In genomic region chr10:92121686-92122492, GRCh38 we compare ENCODE assay signal across 1 cellular context.
A peak's percentile ranks its signal among the peaks of the same experiment; 100 is the strongest.
TF ChIP-seq lines count a peak whose summit lies in the region.

No MANE protein-coding gene starts in this region.

TF ChIP-seq in HepG2, 621 proteins besides CTCF, POLR2A, EP300 and RAD21 (continued from another document and continues in another):
- TF ChIP-seq, protein P1, sequence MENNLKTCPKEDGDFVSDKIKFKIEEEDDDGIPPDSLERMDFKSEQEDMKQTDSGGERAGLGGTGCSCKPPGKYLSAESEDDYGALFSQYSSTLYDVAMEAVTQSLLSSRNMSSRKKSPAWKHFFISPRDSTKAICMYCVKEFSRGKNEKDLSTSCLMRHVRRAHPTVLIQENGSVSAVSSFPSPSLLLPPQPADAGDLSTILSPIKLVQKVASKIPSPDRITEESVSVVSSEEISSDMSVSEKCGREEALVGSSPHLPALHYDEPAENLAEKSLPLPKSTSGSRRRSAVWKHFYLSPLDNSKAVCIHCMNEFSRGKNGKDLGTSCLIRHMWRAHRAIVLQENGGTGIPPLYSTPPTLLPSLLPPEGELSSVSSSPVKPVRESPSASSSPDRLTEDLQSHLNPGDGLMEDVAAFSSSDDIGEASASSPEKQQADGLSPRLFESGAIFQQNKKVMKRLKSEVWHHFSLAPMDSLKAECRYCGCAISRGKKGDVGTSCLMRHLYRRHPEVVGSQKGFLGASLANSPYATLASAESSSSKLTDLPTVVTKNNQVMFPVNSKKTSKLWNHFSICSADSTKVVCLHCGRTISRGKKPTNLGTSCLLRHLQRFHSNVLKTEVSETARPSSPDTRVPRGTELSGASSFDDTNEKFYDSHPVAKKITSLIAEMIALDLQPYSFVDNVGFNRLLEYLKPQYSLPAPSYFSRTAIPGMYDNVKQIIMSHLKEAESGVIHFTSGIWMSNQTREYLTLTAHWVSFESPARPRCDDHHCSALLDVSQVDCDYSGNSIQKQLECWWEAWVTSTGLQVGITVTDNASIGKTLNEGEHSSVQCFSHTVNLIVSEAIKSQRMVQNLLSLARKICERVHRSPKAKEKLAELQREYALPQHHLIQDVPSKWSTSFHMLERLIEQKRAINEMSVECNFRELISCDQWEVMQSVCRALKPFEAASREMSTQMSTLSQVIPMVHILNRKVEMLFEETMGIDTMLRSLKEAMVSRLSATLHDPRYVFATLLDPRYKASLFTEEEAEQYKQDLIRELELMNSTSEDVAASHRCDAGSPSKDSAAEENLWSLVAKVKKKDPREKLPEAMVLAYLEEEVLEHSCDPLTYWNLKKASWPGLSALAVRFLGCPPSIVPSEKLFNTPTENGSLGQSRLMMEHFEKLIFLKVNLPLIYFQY (CRISPR knock-in tag; IDR thresholded peaks at IDR 0.05; ENCODE audit: borderline replicate concordance), result no peak; the same call in 1 of the 2 replicates
- TF ChIP-seq TCF7L2 (IDR thresholded peaks at IDR 0.05; ENCODE audit: low read depth, low read length) (no peak), IKZF4 (CRISPR knock-in tag; IDR thresholded peaks at IDR 0.05; ENCODE audit: borderline replicate concordance, low read depth, not compliant biosample characterization) (no peak), ZFP37 (CRISPR knock-in tag; IDR thresholded peaks at IDR 0.05; ENCODE audit: borderline replicate concordance) (no peak), TOE1 (CRISPR knock-in tag; IDR thresholded peaks at IDR 0.05) (no peak), ZFP36 (IDR thresholded peaks at IDR 0.05; ENCODE audit: borderline replicate concordance, low read depth, low read length, partially characterized antibody) (no peak), DDIT3 (CRISPR knock-in tag; IDR thresholded peaks at IDR 0.05) (no peak), SMAD3 (CRISPR knock-in tag; IDR thresholded peaks at IDR 0.05) (peak; percentile 84; the same call in 1 of the 2 replicates), ZMAT3 (CRISPR knock-in tag; conservative IDR thresholded peaks at IDR 0.05) (no peak), GTF2F1 (IDR thresholded peaks at IDR 0.05; ENCODE audit: low read length) (no peak), ZFP90 (CRISPR knock-in tag; IDR thresholded peaks at IDR 0.05; ENCODE audit: borderline replicate concordance) (no peak), PAWR (CRISPR knock-in tag; IDR thresholded peaks at IDR 0.05; ENCODE audit: borderline replicate concordance) (no peak), HNRNPH1 (optimal IDR thresholded peaks at IDR 0.05; ENCODE audit: low read depth, low read length) (no peak), MBNL3 (CRISPR knock-in tag; conservative IDR thresholded peaks at IDR 0.05) (no peak), PLRG1 (conservative IDR thresholded peaks at IDR 0.05) (no peak), ZBTB49 (CRISPR knock-in tag; IDR thresholded peaks at IDR 0.05; ENCODE audit: borderline replicate concordance) (no peak), JDP2 (CRISPR knock-in tag; IDR thresholded peaks at IDR 0.05; ENCODE audit: borderline replicate concordance) (no peak; the same call in 1 of the 2 replicates), SPEN (CRISPR knock-in tag; IDR thresholded peaks at IDR 0.05; ENCODE audit: low read depth) (peak; percentile 72; the same call in 1 of the 2 replicates), ZNF121 (CRISPR knock-in tag; IDR thresholded peaks at IDR 0.05) (no peak), ZFP91 (CRISPR knock-in tag; IDR thresholded peaks at IDR 0.05; ENCODE audit: borderline replicate concordance) (no peak; the same call in 1 of the 2 replicates), MAFG (CRISPR knock-in tag; IDR thresholded peaks at IDR 0.05) (no peak), ZBTB33 (CRISPR knock-in tag; IDR thresholded peaks at IDR 0.05) (no peak), NCOA2 (CRISPR knock-in tag; IDR thresholded peaks at IDR 0.05) (peak; percentile 90), ZNF530 (CRISPR knock-in tag; IDR thresholded peaks at IDR 0.05; ENCODE audit: low read depth) (no peak), ZNF558 (CRISPR knock-in tag; IDR thresholded peaks at IDR 0.05; ENCODE audit: borderline replicate concordance) (0 out of 2 replicates have a peak, but pooled peaks have one; percentile 14), ZNF10 (CRISPR knock-in tag; IDR thresholded peaks at IDR 0.05; ENCODE audit: borderline replicate concordance, low read depth) (no peak), ZNF746 (CRISPR knock-in tag; IDR thresholded peaks at IDR 0.05) (no peak)
- TF ChIP-seq, protein P2, sequence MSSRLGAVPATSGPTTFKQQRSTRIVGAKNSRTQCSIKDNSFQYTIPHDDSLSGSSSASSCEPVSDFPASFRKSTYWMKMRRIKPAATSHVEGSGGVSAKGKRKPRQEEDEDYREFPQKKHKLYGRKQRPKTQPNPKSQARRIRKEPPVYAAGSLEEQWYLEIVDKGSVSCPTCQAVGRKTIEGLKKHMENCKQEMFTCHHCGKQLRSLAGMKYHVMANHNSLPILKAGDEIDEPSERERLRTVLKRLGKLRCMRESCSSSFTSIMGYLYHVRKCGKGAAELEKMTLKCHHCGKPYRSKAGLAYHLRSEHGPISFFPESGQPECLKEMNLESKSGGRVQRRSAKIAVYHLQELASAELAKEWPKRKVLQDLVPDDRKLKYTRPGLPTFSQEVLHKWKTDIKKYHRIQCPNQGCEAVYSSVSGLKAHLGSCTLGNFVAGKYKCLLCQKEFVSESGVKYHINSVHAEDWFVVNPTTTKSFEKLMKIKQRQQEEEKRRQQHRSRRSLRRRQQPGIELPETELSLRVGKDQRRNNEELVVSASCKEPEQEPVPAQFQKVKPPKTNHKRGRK (CRISPR knock-in tag; IDR thresholded peaks at IDR 0.05), result no peak
- TF ChIP-seq, protein P3, sequence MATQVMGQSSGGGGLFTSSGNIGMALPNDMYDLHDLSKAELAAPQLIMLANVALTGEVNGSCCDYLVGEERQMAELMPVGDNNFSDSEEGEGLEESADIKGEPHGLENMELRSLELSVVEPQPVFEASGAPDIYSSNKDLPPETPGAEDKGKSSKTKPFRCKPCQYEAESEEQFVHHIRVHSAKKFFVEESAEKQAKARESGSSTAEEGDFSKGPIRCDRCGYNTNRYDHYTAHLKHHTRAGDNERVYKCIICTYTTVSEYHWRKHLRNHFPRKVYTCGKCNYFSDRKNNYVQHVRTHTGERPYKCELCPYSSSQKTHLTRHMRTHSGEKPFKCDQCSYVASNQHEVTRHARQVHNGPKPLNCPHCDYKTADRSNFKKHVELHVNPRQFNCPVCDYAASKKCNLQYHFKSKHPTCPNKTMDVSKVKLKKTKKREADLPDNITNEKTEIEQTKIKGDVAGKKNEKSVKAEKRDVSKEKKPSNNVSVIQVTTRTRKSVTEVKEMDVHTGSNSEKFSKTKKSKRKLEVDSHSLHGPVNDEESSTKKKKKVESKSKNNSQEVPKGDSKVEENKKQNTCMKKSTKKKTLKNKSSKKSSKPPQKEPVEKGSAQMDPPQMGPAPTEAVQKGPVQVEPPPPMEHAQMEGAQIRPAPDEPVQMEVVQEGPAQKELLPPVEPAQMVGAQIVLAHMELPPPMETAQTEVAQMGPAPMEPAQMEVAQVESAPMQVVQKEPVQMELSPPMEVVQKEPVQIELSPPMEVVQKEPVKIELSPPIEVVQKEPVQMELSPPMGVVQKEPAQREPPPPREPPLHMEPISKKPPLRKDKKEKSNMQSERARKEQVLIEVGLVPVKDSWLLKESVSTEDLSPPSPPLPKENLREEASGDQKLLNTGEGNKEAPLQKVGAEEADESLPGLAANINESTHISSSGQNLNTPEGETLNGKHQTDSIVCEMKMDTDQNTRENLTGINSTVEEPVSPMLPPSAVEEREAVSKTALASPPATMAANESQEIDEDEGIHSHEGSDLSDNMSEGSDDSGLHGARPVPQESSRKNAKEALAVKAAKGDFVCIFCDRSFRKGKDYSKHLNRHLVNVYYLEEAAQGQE (IDR thresholded peaks at IDR 0.05; ENCODE audit: borderline replicate concordance in 1 of 2, low read depth in 1 of 2, low read length in 2 of 2), result peak in 1 of 2 experiments; percentile 79; a peak in 2 of 4 replicates
- TF ChIP-seq, protein P4, sequence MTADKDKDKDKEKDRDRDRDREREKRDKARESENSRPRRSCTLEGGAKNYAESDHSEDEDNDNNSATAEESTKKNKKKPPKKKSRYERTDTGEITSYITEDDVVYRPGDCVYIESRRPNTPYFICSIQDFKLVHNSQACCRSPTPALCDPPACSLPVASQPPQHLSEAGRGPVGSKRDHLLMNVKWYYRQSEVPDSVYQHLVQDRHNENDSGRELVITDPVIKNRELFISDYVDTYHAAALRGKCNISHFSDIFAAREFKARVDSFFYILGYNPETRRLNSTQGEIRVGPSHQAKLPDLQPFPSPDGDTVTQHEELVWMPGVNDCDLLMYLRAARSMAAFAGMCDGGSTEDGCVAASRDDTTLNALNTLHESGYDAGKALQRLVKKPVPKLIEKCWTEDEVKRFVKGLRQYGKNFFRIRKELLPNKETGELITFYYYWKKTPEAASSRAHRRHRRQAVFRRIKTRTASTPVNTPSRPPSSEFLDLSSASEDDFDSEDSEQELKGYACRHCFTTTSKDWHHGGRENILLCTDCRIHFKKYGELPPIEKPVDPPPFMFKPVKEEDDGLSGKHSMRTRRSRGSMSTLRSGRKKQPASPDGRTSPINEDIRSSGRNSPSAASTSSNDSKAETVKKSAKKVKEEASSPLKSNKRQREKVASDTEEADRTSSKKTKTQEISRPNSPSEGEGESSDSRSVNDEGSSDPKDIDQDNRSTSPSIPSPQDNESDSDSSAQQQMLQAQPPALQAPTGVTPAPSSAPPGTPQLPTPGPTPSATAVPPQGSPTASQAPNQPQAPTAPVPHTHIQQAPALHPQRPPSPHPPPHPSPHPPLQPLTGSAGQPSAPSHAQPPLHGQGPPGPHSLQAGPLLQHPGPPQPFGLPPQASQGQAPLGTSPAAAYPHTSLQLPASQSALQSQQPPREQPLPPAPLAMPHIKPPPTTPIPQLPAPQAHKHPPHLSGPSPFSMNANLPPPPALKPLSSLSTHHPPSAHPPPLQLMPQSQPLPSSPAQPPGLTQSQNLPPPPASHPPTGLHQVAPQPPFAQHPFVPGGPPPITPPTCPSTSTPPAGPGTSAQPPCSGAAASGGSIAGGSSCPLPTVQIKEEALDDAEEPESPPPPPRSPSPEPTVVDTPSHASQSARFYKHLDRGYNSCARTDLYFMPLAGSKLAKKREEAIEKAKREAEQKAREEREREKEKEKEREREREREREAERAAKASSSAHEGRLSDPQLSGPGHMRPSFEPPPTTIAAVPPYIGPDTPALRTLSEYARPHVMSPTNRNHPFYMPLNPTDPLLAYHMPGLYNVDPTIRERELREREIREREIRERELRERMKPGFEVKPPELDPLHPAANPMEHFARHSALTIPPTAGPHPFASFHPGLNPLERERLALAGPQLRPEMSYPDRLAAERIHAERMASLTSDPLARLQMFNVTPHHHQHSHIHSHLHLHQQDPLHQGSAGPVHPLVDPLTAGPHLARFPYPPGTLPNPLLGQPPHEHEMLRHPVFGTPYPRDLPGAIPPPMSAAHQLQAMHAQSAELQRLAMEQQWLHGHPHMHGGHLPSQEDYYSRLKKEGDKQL (CRISPR knock-in tag; IDR thresholded peaks at IDR 0.05; ENCODE audit: low read depth), result peak; percentile 68; the same call in 1 of the 2 replicates
- TF ChIP-seq, protein P5, sequence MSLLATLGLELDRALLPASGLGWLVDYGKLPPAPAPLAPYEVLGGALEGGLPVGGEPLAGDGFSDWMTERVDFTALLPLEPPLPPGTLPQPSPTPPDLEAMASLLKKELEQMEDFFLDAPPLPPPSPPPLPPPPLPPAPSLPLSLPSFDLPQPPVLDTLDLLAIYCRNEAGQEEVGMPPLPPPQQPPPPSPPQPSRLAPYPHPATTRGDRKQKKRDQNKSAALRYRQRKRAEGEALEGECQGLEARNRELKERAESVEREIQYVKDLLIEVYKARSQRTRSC (CRISPR knock-in tag; IDR thresholded peaks at IDR 0.05; ENCODE audit: low read depth), result no peak
- TF ChIP-seq, protein P6, sequence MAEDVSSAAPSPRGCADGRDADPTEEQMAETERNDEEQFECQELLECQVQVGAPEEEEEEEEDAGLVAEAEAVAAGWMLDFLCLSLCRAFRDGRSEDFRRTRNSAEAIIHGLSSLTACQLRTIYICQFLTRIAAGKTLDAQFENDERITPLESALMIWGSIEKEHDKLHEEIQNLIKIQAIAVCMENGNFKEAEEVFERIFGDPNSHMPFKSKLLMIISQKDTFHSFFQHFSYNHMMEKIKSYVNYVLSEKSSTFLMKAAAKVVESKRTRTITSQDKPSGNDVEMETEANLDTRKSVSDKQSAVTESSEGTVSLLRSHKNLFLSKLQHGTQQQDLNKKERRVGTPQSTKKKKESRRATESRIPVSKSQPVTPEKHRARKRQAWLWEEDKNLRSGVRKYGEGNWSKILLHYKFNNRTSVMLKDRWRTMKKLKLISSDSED (CRISPR knock-in tag; IDR thresholded peaks at IDR 0.05), result no peak
